ENCODE assay signal across 8 cellular contexts in the genomic region with DNA sequence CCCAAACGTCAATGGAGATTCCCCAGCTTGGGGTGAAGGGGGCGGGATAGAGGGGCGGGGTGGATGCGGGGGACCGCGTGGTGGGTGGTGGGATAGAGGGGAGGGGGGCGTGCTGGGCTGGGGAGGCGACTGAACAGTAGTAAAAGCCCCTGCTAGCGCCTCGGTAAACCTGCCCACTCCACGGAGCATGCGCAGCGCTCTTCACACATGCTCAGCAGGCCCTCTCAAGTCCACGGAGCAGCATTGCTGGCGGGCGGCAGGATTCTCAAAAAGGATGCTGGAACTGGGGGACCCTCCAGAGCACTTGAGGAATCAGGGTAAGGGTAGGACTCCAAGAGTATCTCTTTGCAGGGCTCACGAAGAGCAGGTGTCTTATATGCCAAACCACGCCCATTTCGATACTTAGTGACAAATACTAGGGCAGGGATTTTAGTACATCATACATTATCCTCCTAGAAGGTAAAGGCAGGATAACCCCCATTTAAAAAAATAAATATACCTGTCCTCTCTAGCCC. TPM values are rescaled to one million over a fixed set of nuclear protein-coding genes. Genes with fewer than 3 reads are reported as not detected.
DNase-seq lines count a peak whose midpoint lies in the region; ATAC-seq, FAIRE-seq and TF ChIP-seq lines count a peak whose summit lies in the region.

No MANE protein-coding gene starts in this region.

- peaks cover 5% of the 10 kb centered on the region for H3K4me1 Mint-ChIP-seq in CD8-positive, alpha-beta T cell (ENCODE audit: low read depth)
- H3K4me1 Mint-ChIP-seq in activated T-cell treated with anti-CD3 and anti-CD28 coated beads, Interleukin-2, amount 50 U/mL, for 72 hours (ENCODE audit: low read depth), result no peaks in the 10 kb centered on the region

- CTCF ChIA-PET in CD8-positive, alpha-beta T cell (lab: Charles Lee), result no interaction called here

- no peaks in the 10 kb centered on the region for H3K4me1 ChIP-seq in CD8-positive, alpha-beta T cell (ENCODE audit: insufficient read depth, low read length)
- H3K4me1 ChIP-seq in cardiac muscle cell (ENCODE audit: low read depth), result no peaks in the 10 kb centered on the region
- no peaks in the 10 kb centered on the region for H3K4me1 ChIP-seq in parathyroid adenoma

- H3K27ac ChIP-seq in CD8-positive, alpha-beta T cell (ENCODE audit: low read depth, low read length), result no peak overlapping the region
- H3K27ac ChIP-seq in cardiac muscle cell (no peak overlapping the region), parathyroid adenoma (peak overlapping the region; percentile 19)

- intact Hi-C loops in CD8-positive, alpha-beta T cell (cut with DNase I, micrococcal nuclease), result no loop called here

- H3K4me3 ChIP-seq in CD8-positive, alpha-beta T cell (ENCODE audit: low read depth, low read length), result no peak overlapping the region
- H3K4me3 ChIP-seq in cardiac muscle cell (peak overlapping the region; percentile 89), parathyroid adenoma (ENCODE audit: low read depth, low read length) (peak overlapping the region; percentile 38)

- H3K36me3 Mint-ChIP-seq in CD8-positive, alpha-beta T cell, result no peaks in the 10 kb centered on the region
- peaks cover 0 to 2% of the 10 kb centered on the region in 2 donors for H3K36me3 Mint-ChIP-seq in activated T-cell treated with anti-CD3 and anti-CD28 coated beads, Interleukin-2, amount 50 U/mL, for 72 hours (ENCODE audit: insufficient read depth in 2 of 2)

- no peak overlapping the region for H3K27ac Mint-ChIP-seq in CD8-positive, alpha-beta T cell
- H3K27ac Mint-ChIP-seq in activated T-cell treated with anti-CD3 and anti-CD28 coated beads, Interleukin-2, amount 50 U/mL, for 72 hours, result no peak overlapping the region

- no peaks in the 10 kb centered on the region for H3K27me3 ChIP-seq in CD8-positive, alpha-beta T cell (ENCODE audit: insufficient read depth, low read length)
- no peaks in the 10 kb centered on the region for H3K27me3 ChIP-seq in cardiac muscle cell
- no peaks in the 10 kb centered on the region for H3K27me3 ChIP-seq in parathyroid adenoma (ENCODE audit: control insufficient read depth, insufficient read depth, low read length)

- no peaks in the 10 kb centered on the region for H3K36me3 ChIP-seq in CD8-positive, alpha-beta T cell (ENCODE audit: insufficient read depth, low read length)
- H3K36me3 ChIP-seq in cardiac muscle cell (no peaks in the 10 kb centered on the region), parathyroid adenoma (ENCODE audit: control insufficient read depth, insufficient read depth, low read length) (no peaks in the 10 kb centered on the region)

- H3K9me3 Mint-ChIP-seq in CD8-positive, alpha-beta T cell, result peaks cover 3% of the 10 kb centered on the region
- peaks cover 2 to 4% of the 10 kb centered on the region in 2 donors for H3K9me3 Mint-ChIP-seq in activated T-cell treated with anti-CD3 and anti-CD28 coated beads, Interleukin-2, amount 50 U/mL, for 72 hours

- peak overlapping the region; percentile 22 for H3K4me3 Mint-ChIP-seq in CD8-positive, alpha-beta T cell
- peak overlapping the region; percentile 36 to 72 for H3K4me3 Mint-ChIP-seq in activated T-cell treated with anti-CD3 and anti-CD28 coated beads, Interleukin-2, amount 50 U/mL, for 72 hours

- H3K9me3 ChIP-seq in CD8-positive, alpha-beta T cell (ENCODE audit: low read length), result no peaks in the 10 kb centered on the region
- no peaks in the 10 kb centered on the region for H3K9me3 ChIP-seq in cardiac muscle cell (ENCODE audit: low read depth)
- no peaks in the 10 kb centered on the region for H3K9me3 ChIP-seq in parathyroid adenoma (ENCODE audit: control insufficient read depth, low read length)

- no peak for ATAC-seq in CD8-positive, alpha-beta T cell
- ATAC-seq in activated T-cell treated with anti-CD3 and anti-CD28 coated beads, Interleukin-2, amount 50 U/mL, for 72 hours (replicated peaks in 1 of 2), result peak; percentile 31 to 45

- FAIRE-seq in GM19239 (lab: Jason Lieb, UNC), result no peak

- DNase-seq in CD8-positive, alpha-beta T cell, result peak in 2 of 7 experiments; percentile 18 to 30
- DNase-seq in GM19239 (ENCODE audit: insufficient read length, low spot score), result peak; percentile 16
- DNase-seq in NCI-H1092 (lab: John Stamatoyannopoulos, UW), result peak; percentile 81
- no peak for DNase-seq in activated T-cell treated with anti-CD3 and anti-CD28 coated beads, Interleukin-2, amount 50 U/mL, for 72 hours
- DNase-seq in cardiac muscle cell (ENCODE audit: low read depth in 1 of 2, low spot score in 1 of 2), result peak; percentile 61 to 78
- no peak for DNase-seq in HUDEP-2 (lab: John Stamatoyannopoulos, UW; ENCODE audit: unreplicated experiment in 76 of 76)
- no peak for DNase-seq in UCSD-AML1 (lab: John Stamatoyannopoulos, UW; ENCODE audit: unreplicated experiment)

- peaks cover 2% of the 10 kb centered on the region for H3K79me2 ChIP-seq in parathyroid adenoma

- peak overlapping the region; percentile 61 for H2AFZ ChIP-seq in parathyroid adenoma

- peak overlapping the region; percentile 49 for H3K4me2 ChIP-seq in parathyroid adenoma (ENCODE audit: low read length)

- POLR2A ChIA-PET in CD8-positive, alpha-beta T cell (lab: Charles Lee), result no interaction called here

- no peak for TF ChIP-seq CTCF in CD8-positive, alpha-beta T cell (IDR thresholded peaks at IDR 0.05)
- TF ChIP-seq CTCF in cardiac muscle cell (IDR thresholded peaks at IDR 0.05; ENCODE audit: low read depth, low read length) (no peak), parathyroid adenoma (IDR thresholded peaks at IDR 0.05) (no peak)

- no peak overlapping the region for H3K9ac ChIP-seq in parathyroid adenoma

- peaks cover 25% of the 10 kb centered on the region for H3K27me3 Mint-ChIP-seq in CD8-positive, alpha-beta T cell (ENCODE audit: low read depth)
- peaks cover 42% of the 10 kb centered on the region for H3K27me3 Mint-ChIP-seq in activated T-cell treated with anti-CD3 and anti-CD28 coated beads, Interleukin-2, amount 50 U/mL, for 72 hours (ENCODE audit: low read depth)

RNA-seq across cellular contexts. Expression of a gene that starts 0.4 kb away (rescaled TPM):
- not detected for total RNA-seq in CD8-positive, alpha-beta T cell
- total RNA-seq in activated T-cell treated with anti-CD3 and anti-CD28 coated beads, Interleukin-2, amount 50 U/mL, for 72 hours, result 1 to 10 TPM in 1 of 2 donors, under 1 TPM in 1; 0.24 to 1.5 TPM
- total RNA-seq in cardiac muscle cell, result 3.3 and 3.8 TPM in 2 replicates
- polyA plus RNA-seq in cardiac muscle cell, result 1.4 and 4.0 TPM in 2 replicates

Comparison
In these comparisons a context has a peak if more than half of its experiments do, and no peak if none do; other contexts are left out.
1. DNase-seq: peak in GM19239 (single experiment), NCI-H1092 (single experiment) and cardiac muscle cell (2 of 2); none in activated T-cell treated with anti-CD3 and anti-CD28 coated beads, Interleukin-2, amount 50 U/mL, for 72 hours (0 of 2), HUDEP-2 (0 of 76) and UCSD-AML1 (single experiment).